In the genomic region with DNA sequence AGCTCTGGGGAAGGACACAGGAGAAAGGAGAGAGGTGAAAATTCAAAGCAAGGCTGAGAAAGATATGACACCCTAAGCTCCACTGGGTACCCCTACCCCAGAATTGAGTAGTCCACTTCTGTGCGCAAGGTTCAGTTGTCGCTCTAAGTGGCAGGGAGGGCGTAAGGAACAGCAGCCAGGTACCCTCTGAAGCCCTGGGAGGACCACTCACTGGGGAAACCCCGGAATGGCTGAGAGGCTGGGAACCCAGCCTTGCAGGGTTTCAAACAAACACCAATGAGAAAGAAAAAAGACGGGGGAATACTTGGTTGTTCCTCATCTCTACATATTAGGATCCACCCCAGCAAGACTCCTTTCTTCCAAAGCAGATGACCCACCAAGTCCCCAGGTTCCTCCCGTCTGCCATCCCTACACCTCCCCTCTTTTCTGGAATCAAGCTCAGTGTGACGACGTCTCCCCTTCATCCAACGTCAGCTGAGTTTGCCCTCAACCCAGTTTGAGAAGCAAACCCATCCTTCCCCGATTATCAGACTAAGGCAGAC, we compare ENCODE assay signal across 1 cellular context.
TF ChIP-seq lines count a peak whose summit lies in the region.

No MANE protein-coding gene starts in this region.

TF ChIP-seq in WTC11, 78 proteins besides CTCF, POLR2A, EP300 and RAD21 (continued from another document):
- TF ChIP-seq, protein P1, sequence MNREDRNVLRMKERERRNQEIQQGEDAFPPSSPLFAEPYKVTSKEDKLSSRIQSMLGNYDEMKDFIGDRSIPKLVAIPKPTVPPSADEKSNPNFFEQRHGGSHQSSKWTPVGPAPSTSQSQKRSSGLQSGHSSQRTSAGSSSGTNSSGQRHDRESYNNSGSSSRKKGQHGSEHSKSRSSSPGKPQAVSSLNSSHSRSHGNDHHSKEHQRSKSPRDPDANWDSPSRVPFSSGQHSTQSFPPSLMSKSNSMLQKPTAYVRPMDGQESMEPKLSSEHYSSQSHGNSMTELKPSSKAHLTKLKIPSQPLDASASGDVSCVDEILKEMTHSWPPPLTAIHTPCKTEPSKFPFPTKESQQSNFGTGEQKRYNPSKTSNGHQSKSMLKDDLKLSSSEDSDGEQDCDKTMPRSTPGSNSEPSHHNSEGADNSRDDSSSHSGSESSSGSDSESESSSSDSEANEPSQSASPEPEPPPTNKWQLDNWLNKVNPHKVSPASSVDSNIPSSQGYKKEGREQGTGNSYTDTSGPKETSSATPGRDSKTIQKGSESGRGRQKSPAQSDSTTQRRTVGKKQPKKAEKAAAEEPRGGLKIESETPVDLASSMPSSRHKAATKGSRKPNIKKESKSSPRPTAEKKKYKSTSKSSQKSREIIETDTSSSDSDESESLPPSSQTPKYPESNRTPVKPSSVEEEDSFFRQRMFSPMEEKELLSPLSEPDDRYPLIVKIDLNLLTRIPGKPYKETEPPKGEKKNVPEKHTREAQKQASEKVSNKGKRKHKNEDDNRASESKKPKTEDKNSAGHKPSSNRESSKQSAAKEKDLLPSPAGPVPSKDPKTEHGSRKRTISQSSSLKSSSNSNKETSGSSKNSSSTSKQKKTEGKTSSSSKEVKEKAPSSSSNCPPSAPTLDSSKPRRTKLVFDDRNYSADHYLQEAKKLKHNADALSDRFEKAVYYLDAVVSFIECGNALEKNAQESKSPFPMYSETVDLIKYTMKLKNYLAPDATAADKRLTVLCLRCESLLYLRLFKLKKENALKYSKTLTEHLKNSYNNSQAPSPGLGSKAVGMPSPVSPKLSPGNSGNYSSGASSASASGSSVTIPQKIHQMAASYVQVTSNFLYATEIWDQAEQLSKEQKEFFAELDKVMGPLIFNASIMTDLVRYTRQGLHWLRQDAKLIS (CRISPR knock-in tag; IDR thresholded peaks at IDR 0.05; ENCODE audit: borderline replicate concordance) = no peak
- TF ChIP-seq FOXP1 (CRISPR knock-in tag; IDR thresholded peaks at IDR 0.05; ENCODE audit: borderline replicate concordance) = no peak
- TF ChIP-seq CBFB (CRISPR knock-in tag; IDR thresholded peaks at IDR 0.05; ENCODE audit: low read depth) = no peak
- no peak for TF ChIP-seq GABPB1 (CRISPR knock-in tag; IDR thresholded peaks at IDR 0.05)
- no peak for TF ChIP-seq ETV6 (CRISPR knock-in tag; IDR thresholded peaks at IDR 0.05)
- TF ChIP-seq, protein P2, sequence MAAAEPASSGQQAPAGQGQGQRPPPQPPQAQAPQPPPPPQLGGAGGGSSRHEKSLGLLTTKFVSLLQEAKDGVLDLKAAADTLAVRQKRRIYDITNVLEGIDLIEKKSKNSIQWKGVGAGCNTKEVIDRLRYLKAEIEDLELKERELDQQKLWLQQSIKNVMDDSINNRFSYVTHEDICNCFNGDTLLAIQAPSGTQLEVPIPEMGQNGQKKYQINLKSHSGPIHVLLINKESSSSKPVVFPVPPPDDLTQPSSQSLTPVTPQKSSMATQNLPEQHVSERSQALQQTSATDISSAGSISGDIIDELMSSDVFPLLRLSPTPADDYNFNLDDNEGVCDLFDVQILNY (CRISPR knock-in tag; IDR thresholded peaks at IDR 0.05) = no peak
- no peak for TF ChIP-seq ZNF138 (CRISPR knock-in tag; conservative IDR thresholded peaks at IDR 0.05)
